Comparison of ENCODE assay signal across 1 cellular context in genomic region chr6:105310947-105311346, GRCh38.
TF ChIP-seq lines count a peak whose summit lies in the region.

No MANE protein-coding gene starts in this region.

TF ChIP-seq in SK-N-SH treated with all-trans-retinoic acid at 6 μM for 48 hours, 23 proteins besides CTCF, POLR2A, EP300 and RAD21 (continued from another document):
- TF ChIP-seq, protein P1, sequence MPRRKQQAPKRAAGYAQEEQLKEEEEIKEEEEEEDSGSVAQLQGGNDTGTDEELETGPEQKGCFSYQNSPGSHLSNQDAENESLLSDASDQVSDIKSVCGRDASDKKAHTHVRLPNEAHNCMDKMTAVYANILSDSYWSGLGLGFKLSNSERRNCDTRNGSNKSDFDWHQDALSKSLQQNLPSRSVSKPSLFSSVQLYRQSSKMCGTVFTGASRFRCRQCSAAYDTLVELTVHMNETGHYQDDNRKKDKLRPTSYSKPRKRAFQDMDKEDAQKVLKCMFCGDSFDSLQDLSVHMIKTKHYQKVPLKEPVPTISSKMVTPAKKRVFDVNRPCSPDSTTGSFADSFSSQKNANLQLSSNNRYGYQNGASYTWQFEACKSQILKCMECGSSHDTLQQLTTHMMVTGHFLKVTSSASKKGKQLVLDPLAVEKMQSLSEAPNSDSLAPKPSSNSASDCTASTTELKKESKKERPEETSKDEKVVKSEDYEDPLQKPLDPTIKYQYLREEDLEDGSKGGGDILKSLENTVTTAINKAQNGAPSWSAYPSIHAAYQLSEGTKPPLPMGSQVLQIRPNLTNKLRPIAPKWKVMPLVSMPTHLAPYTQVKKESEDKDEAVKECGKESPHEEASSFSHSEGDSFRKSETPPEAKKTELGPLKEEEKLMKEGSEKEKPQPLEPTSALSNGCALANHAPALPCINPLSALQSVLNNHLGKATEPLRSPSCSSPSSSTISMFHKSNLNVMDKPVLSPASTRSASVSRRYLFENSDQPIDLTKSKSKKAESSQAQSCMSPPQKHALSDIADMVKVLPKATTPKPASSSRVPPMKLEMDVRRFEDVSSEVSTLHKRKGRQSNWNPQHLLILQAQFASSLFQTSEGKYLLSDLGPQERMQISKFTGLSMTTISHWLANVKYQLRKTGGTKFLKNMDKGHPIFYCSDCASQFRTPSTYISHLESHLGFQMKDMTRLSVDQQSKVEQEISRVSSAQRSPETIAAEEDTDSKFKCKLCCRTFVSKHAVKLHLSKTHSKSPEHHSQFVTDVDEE (CRISPR knock-in tag; IDR thresholded peaks at IDR 0.05), result no peak
- TF ChIP-seq ZNF70 (CRISPR knock-in tag; IDR thresholded peaks at IDR 0.05), result no peak
